ENCODE assay signal across 12 cellular contexts in the genomic region with DNA sequence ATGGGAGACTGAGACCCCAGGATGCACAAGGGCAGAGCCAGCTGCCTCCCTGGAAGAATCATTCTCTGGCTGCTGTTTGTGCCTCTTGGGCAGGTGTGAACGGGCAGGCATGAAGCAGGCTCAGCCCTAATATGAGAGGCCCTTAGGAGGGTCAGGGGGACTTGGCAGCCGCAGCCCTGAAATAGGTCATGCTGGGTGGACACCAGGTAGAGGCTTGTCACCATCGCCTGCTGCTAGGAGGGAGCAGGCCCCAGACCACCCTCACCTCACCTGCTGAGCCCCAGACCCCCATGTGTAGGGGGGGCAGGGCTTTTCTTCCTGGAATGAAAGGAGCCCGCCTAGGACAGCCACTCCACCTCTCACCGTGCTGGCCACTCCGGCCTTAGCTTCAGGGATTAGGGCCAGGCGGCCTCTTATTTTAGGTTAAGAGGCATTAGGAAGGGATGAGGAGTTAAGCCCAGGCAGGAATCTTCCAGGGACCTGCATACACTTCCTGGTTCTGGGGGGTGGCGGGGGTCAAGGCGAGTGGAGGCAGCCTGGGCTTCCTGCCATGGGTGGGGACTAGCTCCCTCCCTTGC.
DNase-seq lines count a peak whose midpoint lies in the region; ATAC-seq and TF ChIP-seq lines count a peak whose summit lies in the region.
"Had no signal": no experiment of that assay in that cellular context is flagged by ENCODE, and none has a peak within 500 bp of the region (broad histone marks: within the 10 kb centered on the region; RNA-seq: fewer than 3 reads in every experiment).

No MANE protein-coding gene starts in this region.

- TF ChIP-seq POLR2A in breast epithelium (IDR thresholded peaks at IDR 0.05): no peak

- H3K36me3 Mint-ChIP-seq in activated naive CD4-positive, alpha-beta T cell treated with anti-CD3 and anti-CD28 coated beads, Interleukin-2, amount 50 U/mL, for 24 hours: peaks cover 1% of the 10 kb centered on the region

- H3K4me1 ChIP-seq in breast epithelium (peaks cover 0 to 19% of the 10 kb centered on the region in 2 donors), mammary epithelial cell (ENCODE audit: insufficient read depth, low read length) (peaks cover 5% of the 10 kb centered on the region), mesodermal cell (ENCODE audit: control insufficient read depth, insufficient read depth, low read length, poor library complexity, severe bottlenecking) (peaks cover 22% of the 10 kb centered on the region)

- no peak for DNase-seq in breast epithelium (ENCODE audit: low spot score in 2 of 2)
- no peak for DNase-seq in mammary epithelial cell
- DNase-seq in substantia nigra (lab: John Stamatoyannopoulos, UW): peak in 1 of 49 donors; percentile 45
- DNase-seq in DMS153 treated with DMSO at 0.1 percent for 48 hours (lab: John Stamatoyannopoulos, UW; ENCODE audit: unreplicated experiment): no peak
- DNase-seq: activated CD4-positive, CD25-positive, alpha-beta regulatory T cell; activated T-cell treated with anti-CD3 and anti-CD28 coated beads, Interleukin-2, amount 50 U/mL, for 72 hours; hippocampal formation; NCI-H2029 had no signal

- CTCF ChIA-PET in mammary epithelial cell (lab: Charles Lee; ENCODE audit: low non-redundant PET): no interaction called here

- no peaks in the 10 kb centered on the region for H4K20me1 ChIP-seq in mammary epithelial cell (ENCODE audit: insufficient read depth, low read length)

- dilution Hi-C loops in mammary epithelial cell (cut with HindIII; ENCODE audit: low sequenced_read_pairs): no loop called here

- no peak overlapping the region for H2AFZ ChIP-seq in mammary epithelial cell (ENCODE audit: low read depth, low read length)

- H3K4me2 ChIP-seq in mammary epithelial cell (ENCODE audit: insufficient read depth, low read depth, low read length): no peak overlapping the region

- no peak overlapping the region for H3K9ac ChIP-seq in mammary epithelial cell (ENCODE audit: insufficient read depth, low read length)

- H3K27ac Mint-ChIP-seq in activated naive CD4-positive, alpha-beta T cell treated with anti-CD3 and anti-CD28 coated beads, Interleukin-2, amount 50 U/mL, for 24 hours: peak overlapping the region; percentile 57

- no peaks in the 10 kb centered on the region for H3K9me3 Mint-ChIP-seq in activated naive CD4-positive, alpha-beta T cell treated with anti-CD3 and anti-CD28 coated beads, Interleukin-2, amount 50 U/mL, for 24 hours
- H3K9me3 Mint-ChIP-seq: activated T-cell treated with anti-CD3 and anti-CD28 coated beads, Interleukin-2, amount 50 U/mL, for 72 hours had no signal

- peak overlapping the region; percentile 36 to 40 for H3K27ac ChIP-seq in breast epithelium
- no peak overlapping the region for H3K27ac ChIP-seq in mammary epithelial cell (ENCODE audit: insufficient read depth, low read depth, low read length)
- H3K27ac ChIP-seq in mesodermal cell (ENCODE audit: low read depth, low read length, severe bottlenecking): peak overlapping the region; percentile 45
- peak overlapping the region; percentile 39 for H3K27ac ChIP-seq in substantia nigra (ENCODE audit: low read depth, low read length, poor library complexity, severe bottlenecking)

- no peak overlapping the region for H3K4me3 Mint-ChIP-seq in activated naive CD4-positive, alpha-beta T cell treated with anti-CD3 and anti-CD28 coated beads, Interleukin-2, amount 50 U/mL, for 24 hours
- H3K4me3 Mint-ChIP-seq: activated T-cell treated with anti-CD3 and anti-CD28 coated beads, Interleukin-2, amount 50 U/mL, for 72 hours had no signal

- H3K79me2 ChIP-seq in mammary epithelial cell (ENCODE audit: insufficient read depth, low read length): no peaks in the 10 kb centered on the region

- ATAC-seq in HG03565 (IDR thresholded peaks at IDR 0.05; ENCODE audit: unreplicated experiment): no peak
- ATAC-seq in GM21737 (IDR thresholded peaks at IDR 0.05; ENCODE audit: unreplicated experiment): no peak

- no peaks in the 10 kb centered on the region for H3K9me3 ChIP-seq in breast epithelium
- no peaks in the 10 kb centered on the region for H3K9me3 ChIP-seq in mammary epithelial cell (replicated peaks; ENCODE audit: insufficient read depth, low read length)
- no peaks in the 10 kb centered on the region for H3K9me3 ChIP-seq in mesodermal cell (ENCODE audit: control insufficient read depth, low read length)

- H3K36me3 ChIP-seq in breast epithelium (peaks cover 9% of the 10 kb centered on the region), mammary epithelial cell (ENCODE audit: insufficient read depth, low read length) (no peaks in the 10 kb centered on the region), mesodermal cell (ENCODE audit: control insufficient read depth, insufficient read depth, low read length) (peaks cover 100% of the 10 kb centered on the region)

- intact Hi-C loops in breast epithelium (cut with DNase I; ENCODE audit: low total_unique reads): no loop called here
- intact Hi-C loops in mammary epithelial cell (cut with micrococcal nuclease): loop anchor here (10.0 kb wide), 1 partner anchor 116 kb away; no protein-coding TSS in a partner anchor

- 81% methylated on average over 8 of the region's 9 CpGs for WGBS in mammary epithelial cell (ENCODE audit: low coverage, missing lambda C conversion rate)
- WGBS in mesodermal cell (ENCODE audit: insufficient coverage in 2 of 2), 2 experiments: 93 to 96% methylated on average over 6 to 8 of the region's 9 CpGs

- no peaks in the 10 kb centered on the region for H3K27me3 Mint-ChIP-seq in activated naive CD4-positive, alpha-beta T cell treated with anti-CD3 and anti-CD28 coated beads, Interleukin-2, amount 50 U/mL, for 24 hours

- no peak overlapping the region for H3K4me3 ChIP-seq in breast epithelium
- no peak overlapping the region for H3K4me3 ChIP-seq in mammary epithelial cell (replicated peaks in 1 of 3; ENCODE audit: insufficient read depth in 1 of 3, low read depth in 2 of 3, low read length in 3 of 3)
- no peak overlapping the region for H3K4me3 ChIP-seq in mesodermal cell (ENCODE audit: extremely low read depth, insufficient read depth, low read length, poor library complexity, severe bottlenecking)

- in situ Hi-C loops in mammary epithelial cell (cut with MboI; ENCODE audit: low sequenced_read_pairs in 2 of 2): loop anchor here in 1 of 2 donors (25.0 kb wide), 1 partner anchor 238 kb away; a partner anchor contains a TSS

- no TSS peak for BruUV-seq in mammary epithelial cell (replicated peaks; lab: Mats Ljungman, UMichigan)

- H3K27me3 ChIP-seq in breast epithelium (no peaks in the 10 kb centered on the region), mammary epithelial cell (ENCODE audit: insufficient read depth, low read length) (no peaks in the 10 kb centered on the region)

- no peak for TF ChIP-seq CTCF in breast epithelium (IDR thresholded peaks at IDR 0.05)
- TF ChIP-seq CTCF in mammary epithelial cell (conservative IDR thresholded peaks at IDR 0.05 in 1 of 2, IDR thresholded peaks at IDR 0.05 in 1 of 2; ENCODE audit: extremely low read depth in 1 of 2, insufficient read depth in 1 of 2, low read depth in 1 of 2, low read length in 2 of 2): no peak

- H3K4me1 Mint-ChIP-seq in activated naive CD4-positive, alpha-beta T cell treated with anti-CD3 and anti-CD28 coated beads, Interleukin-2, amount 50 U/mL, for 24 hours: peaks cover 10% of the 10 kb centered on the region
